In the genomic region with DNA sequence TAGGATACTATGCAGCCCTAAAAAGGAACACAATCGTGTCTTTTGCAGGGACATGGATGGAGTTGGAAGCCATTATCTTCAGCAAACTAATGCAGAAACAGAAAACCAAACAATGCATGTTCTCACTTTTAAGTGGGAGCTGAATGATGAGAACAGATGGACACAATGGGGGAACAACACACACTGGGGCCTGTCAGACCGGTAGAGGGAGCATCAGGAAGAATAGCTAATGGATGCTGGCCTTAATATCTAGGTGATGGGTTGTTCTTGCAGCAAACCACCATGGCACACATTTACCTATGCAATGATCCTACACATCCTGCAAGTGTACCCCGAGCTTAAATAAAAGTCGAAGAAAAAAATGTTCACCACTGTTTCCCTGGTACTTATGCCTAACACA, we compare ENCODE assay signal across 2 cellular contexts.
TF ChIP-seq lines count a peak whose summit lies in the region.

No MANE protein-coding gene starts in this region.

TF ChIP-seq in GM23338, 12 proteins besides CTCF, POLR2A, EP300 and RAD21 (continued from another document):
- TF ChIP-seq, protein P1, sequence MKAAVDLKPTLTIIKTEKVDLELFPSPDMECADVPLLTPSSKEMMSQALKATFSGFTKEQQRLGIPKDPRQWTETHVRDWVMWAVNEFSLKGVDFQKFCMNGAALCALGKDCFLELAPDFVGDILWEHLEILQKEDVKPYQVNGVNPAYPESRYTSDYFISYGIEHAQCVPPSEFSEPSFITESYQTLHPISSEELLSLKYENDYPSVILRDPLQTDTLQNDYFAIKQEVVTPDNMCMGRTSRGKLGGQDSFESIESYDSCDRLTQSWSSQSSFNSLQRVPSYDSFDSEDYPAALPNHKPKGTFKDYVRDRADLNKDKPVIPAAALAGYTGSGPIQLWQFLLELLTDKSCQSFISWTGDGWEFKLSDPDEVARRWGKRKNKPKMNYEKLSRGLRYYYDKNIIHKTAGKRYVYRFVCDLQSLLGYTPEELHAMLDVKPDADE (IDR thresholded peaks at IDR 0.05) = no peak
- TF ChIP-seq JUNB (IDR thresholded peaks at IDR 0.05; ENCODE audit: unreplicated experiment) = no peak
- TF ChIP-seq, protein P2, sequence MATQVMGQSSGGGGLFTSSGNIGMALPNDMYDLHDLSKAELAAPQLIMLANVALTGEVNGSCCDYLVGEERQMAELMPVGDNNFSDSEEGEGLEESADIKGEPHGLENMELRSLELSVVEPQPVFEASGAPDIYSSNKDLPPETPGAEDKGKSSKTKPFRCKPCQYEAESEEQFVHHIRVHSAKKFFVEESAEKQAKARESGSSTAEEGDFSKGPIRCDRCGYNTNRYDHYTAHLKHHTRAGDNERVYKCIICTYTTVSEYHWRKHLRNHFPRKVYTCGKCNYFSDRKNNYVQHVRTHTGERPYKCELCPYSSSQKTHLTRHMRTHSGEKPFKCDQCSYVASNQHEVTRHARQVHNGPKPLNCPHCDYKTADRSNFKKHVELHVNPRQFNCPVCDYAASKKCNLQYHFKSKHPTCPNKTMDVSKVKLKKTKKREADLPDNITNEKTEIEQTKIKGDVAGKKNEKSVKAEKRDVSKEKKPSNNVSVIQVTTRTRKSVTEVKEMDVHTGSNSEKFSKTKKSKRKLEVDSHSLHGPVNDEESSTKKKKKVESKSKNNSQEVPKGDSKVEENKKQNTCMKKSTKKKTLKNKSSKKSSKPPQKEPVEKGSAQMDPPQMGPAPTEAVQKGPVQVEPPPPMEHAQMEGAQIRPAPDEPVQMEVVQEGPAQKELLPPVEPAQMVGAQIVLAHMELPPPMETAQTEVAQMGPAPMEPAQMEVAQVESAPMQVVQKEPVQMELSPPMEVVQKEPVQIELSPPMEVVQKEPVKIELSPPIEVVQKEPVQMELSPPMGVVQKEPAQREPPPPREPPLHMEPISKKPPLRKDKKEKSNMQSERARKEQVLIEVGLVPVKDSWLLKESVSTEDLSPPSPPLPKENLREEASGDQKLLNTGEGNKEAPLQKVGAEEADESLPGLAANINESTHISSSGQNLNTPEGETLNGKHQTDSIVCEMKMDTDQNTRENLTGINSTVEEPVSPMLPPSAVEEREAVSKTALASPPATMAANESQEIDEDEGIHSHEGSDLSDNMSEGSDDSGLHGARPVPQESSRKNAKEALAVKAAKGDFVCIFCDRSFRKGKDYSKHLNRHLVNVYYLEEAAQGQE (IDR thresholded peaks at IDR 0.05; ENCODE audit: unreplicated experiment) = no peak
- TF ChIP-seq, protein P3, sequence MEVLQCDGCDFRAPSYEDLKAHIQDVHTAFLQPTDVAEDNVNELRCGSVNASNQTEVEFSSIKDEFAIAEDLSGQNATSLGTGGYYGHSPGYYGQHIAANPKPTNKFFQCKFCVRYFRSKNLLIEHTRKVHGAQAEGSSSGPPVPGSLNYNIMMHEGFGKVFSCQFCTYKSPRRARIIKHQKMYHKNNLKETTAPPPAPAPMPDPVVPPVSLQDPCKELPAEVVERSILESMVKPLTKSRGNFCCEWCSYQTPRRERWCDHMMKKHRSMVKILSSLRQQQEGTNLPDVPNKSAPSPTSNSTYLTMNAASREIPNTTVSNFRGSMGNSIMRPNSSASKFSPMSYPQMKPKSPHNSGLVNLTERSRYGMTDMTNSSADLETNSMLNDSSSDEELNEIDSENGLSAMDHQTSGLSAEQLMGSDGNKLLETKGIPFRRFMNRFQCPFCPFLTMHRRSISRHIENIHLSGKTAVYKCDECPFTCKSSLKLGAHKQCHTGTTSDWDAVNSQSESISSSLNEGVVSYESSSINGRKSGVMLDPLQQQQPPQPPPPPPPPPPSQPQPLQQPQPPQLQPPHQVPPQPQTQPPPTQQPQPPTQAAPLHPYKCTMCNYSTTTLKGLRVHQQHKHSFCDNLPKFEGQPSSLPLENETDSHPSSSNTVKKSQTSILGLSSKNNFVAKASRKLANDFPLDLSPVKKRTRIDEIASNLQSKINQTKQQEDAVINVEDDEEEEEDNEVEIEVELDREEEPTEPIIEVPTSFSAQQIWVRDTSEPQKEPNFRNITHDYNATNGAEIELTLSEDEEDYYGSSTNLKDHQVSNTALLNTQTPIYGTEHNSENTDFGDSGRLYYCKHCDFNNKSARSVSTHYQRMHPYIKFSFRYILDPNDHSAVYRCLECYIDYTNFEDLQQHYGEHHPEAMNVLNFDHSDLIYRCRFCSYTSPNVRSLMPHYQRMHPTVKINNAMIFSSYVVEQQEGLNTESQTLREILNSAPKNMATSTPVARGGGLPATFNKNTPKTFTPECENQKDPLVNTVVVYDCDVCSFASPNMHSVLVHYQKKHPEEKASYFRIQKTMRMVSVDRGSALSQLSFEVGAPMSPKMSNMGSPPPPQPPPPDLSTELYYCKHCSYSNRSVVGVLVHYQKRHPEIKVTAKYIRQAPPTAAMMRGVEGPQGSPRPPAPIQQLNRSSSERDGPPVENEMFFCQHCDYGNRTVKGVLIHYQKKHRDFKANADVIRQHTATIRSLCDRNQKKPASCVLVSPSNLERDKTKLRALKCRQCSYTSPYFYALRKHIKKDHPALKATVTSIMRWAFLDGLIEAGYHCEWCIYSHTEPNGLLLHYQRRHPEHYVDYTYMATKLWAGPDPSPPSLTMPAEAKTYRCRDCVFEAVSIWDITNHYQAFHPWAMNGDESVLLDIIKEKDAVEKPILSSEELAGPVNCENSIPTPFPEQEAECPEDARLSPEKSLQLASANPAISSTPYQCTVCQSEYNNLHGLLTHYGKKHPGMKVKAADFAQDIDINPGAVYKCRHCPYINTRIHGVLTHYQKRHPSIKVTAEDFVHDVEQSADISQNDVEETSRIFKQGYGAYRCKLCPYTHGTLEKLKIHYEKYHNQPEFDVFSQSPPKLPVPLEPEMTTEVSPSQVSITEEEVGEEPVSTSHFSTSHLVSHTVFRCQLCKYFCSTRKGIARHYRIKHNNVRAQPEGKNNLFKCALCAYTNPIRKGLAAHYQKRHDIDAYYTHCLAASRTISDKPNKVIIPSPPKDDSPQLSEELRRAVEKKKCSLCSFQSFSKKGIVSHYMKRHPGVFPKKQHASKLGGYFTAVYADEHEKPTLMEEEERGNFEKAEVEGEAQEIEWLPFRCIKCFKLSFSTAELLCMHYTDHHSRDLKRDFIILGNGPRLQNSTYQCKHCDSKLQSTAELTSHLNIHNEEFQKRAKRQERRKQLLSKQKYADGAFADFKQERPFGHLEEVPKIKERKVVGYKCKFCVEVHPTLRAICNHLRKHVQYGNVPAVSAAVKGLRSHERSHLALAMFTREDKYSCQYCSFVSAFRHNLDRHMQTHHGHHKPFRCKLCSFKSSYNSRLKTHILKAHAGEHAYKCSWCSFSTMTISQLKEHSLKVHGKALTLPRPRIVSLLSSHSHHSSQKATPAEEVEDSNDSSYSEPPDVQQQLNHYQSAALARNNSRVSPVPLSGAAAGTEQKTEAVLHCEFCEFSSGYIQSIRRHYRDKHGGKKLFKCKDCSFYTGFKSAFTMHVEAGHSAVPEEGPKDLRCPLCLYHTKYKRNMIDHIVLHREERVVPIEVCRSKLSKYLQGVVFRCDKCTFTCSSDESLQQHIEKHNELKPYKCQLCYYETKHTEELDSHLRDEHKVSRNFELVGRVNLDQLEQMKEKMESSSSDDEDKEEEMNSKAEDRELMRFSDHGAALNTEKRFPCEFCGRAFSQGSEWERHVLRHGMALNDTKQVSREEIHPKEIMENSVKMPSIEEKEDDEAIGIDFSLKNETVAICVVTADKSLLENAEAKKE (CRISPR knock-in tag; IDR thresholded peaks at IDR 0.05) = no peak
- TF ChIP-seq NANOG (IDR thresholded peaks at IDR 0.05; ENCODE audit: borderline replicate concordance) = no peak
- TF ChIP-seq EZH2phosphoT487 (IDR thresholded peaks at IDR 0.05; ENCODE audit: unreplicated experiment) = no peak

TF ChIP-seq in WTC11, 78 proteins besides CTCF, POLR2A, EP300 and RAD21 (continued from another document):
- TF ChIP-seq, protein P4, sequence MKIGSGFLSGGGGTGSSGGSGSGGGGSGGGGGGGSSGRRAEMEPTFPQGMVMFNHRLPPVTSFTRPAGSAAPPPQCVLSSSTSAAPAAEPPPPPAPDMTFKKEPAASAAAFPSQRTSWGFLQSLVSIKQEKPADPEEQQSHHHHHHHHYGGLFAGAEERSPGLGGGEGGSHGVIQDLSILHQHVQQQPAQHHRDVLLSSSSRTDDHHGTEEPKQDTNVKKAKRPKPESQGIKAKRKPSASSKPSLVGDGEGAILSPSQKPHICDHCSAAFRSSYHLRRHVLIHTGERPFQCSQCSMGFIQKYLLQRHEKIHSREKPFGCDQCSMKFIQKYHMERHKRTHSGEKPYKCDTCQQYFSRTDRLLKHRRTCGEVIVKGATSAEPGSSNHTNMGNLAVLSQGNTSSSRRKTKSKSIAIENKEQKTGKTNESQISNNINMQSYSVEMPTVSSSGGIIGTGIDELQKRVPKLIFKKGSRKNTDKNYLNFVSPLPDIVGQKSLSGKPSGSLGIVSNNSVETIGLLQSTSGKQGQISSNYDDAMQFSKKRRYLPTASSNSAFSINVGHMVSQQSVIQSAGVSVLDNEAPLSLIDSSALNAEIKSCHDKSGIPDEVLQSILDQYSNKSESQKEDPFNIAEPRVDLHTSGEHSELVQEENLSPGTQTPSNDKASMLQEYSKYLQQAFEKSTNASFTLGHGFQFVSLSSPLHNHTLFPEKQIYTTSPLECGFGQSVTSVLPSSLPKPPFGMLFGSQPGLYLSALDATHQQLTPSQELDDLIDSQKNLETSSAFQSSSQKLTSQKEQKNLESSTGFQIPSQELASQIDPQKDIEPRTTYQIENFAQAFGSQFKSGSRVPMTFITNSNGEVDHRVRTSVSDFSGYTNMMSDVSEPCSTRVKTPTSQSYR (CRISPR knock-in tag; IDR thresholded peaks at IDR 0.05) = no peak
- TF ChIP-seq EMX1 (CRISPR knock-in tag; IDR thresholded peaks at IDR 0.05) = no peak
- no peak for TF ChIP-seq ZNF671 (CRISPR knock-in tag; IDR thresholded peaks at IDR 0.05)
- TF ChIP-seq CREB1 (CRISPR knock-in tag; IDR thresholded peaks at IDR 0.05) = no peak
- no peak for TF ChIP-seq SP1 (CRISPR knock-in tag; conservative IDR thresholded peaks at IDR 0.05)
- no peak for TF ChIP-seq MXD4 (CRISPR knock-in tag; IDR thresholded peaks at IDR 0.05; ENCODE audit: borderline replicate concordance)
